1 cellular context compared by ENCODE assay signal in genomic region chr5:43514816-43515677, GRCh38.
TF ChIP-seq lines count a peak whose summit lies in the region.

C5orf34 (minus strand) TSS chr5:43515148; CDS start chr5:43509339, 5,809 bp downstream.

TF ChIP-seq in K562, 482 proteins besides CTCF, POLR2A, EP300 and RAD21 (continued from another document and continues in another):
- TF ChIP-seq HOMEZ (CRISPR knock-in tag; IDR thresholded peaks at IDR 0.05) (no peak), KDM5B (IDR thresholded peaks at IDR 0.05; ENCODE audit: insufficient replicate concordance, low read depth, low read length) (peak; percentile 96), PRDM10 (IDR thresholded peaks at IDR 0.05; ENCODE audit: partially characterized antibody) (peak; percentile 51), PHF20 (IDR thresholded peaks at IDR 0.05; ENCODE audit: partially characterized antibody) (peak; percentile 67), CREB5 (CRISPR knock-in tag; IDR thresholded peaks at IDR 0.05) (0 out of 2 replicates have a peak, but pooled peaks have one; percentile 22), TARDBP (IDR thresholded peaks at IDR 0.05) (peak; percentile 83; the same call in 1 of the 2 replicates), POLR2AphosphoS5 (IDR thresholded peaks at IDR 0.05; ENCODE audit: control insufficient read depth, insufficient read depth, low read depth, low read length) (peak; percentile 95), MAZ (CRISPR knock-in tag; conservative IDR thresholded peaks at IDR 0.05 in 1 of 2, IDR thresholded peaks at IDR 0.05 in 1 of 2) (peak in 1 of 2 experiments; percentile 89; a peak in 3 of 4 replicates), KLF1 (tag; IDR thresholded peaks at IDR 0.05) (0 out of 2 replicates have a peak, but pooled peaks have one; percentile 29), THAP7 (CRISPR knock-in tag; IDR thresholded peaks at IDR 0.05) (no peak), E2F6 (IDR thresholded peaks at IDR 0.05; ENCODE audit: borderline replicate concordance in 1 of 2, extremely low read depth in 1 of 2, insufficient read depth in 1 of 2, insufficient read length in 1 of 2, low read depth in 1 of 2, low read length in 1 of 2, poor library complexity in 1 of 2, severe bottlenecking in 1 of 2) (no peak), ZBTB1 (CRISPR knock-in tag; IDR thresholded peaks at IDR 0.05; ENCODE audit: borderline replicate concordance, low read depth) (peak; percentile 89; the same call in 1 of the 2 replicates), HDAC3 (IDR thresholded peaks at IDR 0.05; ENCODE audit: borderline replicate concordance, partially characterized antibody) (no peak), GABPA (tag; conservative IDR thresholded peaks at IDR 0.05; ENCODE audit: low read depth) (peak; percentile 99), TOE1 (IDR thresholded peaks at IDR 0.05; ENCODE audit: borderline replicate concordance) (peak; percentile 70; the same call in 1 of the 2 replicates), TOE1 (CRISPR knock-in tag; IDR thresholded peaks at IDR 0.05; ENCODE audit: borderline replicate concordance, low read depth) (no peak), DPF2 (IDR thresholded peaks at IDR 0.05) (peak; percentile 33; the same call in 1 of the 2 replicates), ZNF24 (IDR thresholded peaks at IDR 0.05) (peak; percentile 49; the same call in 1 of the 2 replicates), SNIP1 (IDR thresholded peaks at IDR 0.05; ENCODE audit: low read depth) (no peak), GATAD2B (IDR thresholded peaks at IDR 0.05; ENCODE audit: borderline replicate concordance) (peak; percentile 30; the same call in 1 of the 2 replicates), ZFP1 (CRISPR knock-in tag; IDR thresholded peaks at IDR 0.05) (no peak), HDGF (IDR thresholded peaks at IDR 0.05) (no peak), XRCC5 (IDR thresholded peaks at IDR 0.05; ENCODE audit: low read depth, low read length) (peak; percentile 71; the same call in 1 of the 2 replicates), MECOM (CRISPR knock-in tag; IDR thresholded peaks at IDR 0.05) (0 out of 2 replicates have a peak, but pooled peaks have one; percentile 59), ZNF740 (CRISPR knock-in tag; IDR thresholded peaks at IDR 0.05) (no peak), ZNF740 (tag; IDR thresholded peaks at IDR 0.05) (no peak), E2F4 (CRISPR knock-in tag; IDR thresholded peaks at IDR 0.05; ENCODE audit: low read depth) (peak; percentile 95), PHTF2 (CRISPR knock-in tag; IDR thresholded peaks at IDR 0.05) (no peak), U2AF1 (optimal IDR thresholded peaks at IDR 0.05; ENCODE audit: low read depth, low read length) (no peak), SRSF1 (IDR thresholded peaks at IDR 0.05; ENCODE audit: low read depth, low read length) (no peak), TBL1XR1 (IDR thresholded peaks at IDR 0.05; ENCODE audit: low read length in 2 of 2) (0 out of 4 replicates have a peak, but pooled peaks of 1 of the 2 experiments have one; percentile 30), ATF6 (CRISPR knock-in tag; IDR thresholded peaks at IDR 0.05) (0 out of 2 replicates have a peak, but pooled peaks have one; percentile 74), ZNF407 (IDR thresholded peaks at IDR 0.05; ENCODE audit: low read depth) (no peak), ZBTB9 (CRISPR knock-in tag; IDR thresholded peaks at IDR 0.05) (0 out of 2 replicates have a peak, but pooled peaks have one; percentile 8)
